ENCODE assay signal across 8 cellular contexts in genomic region chr7:151172273-151173141, GRCh38. TPM values are rescaled to one million over a fixed set of nuclear protein-coding genes. Genes with fewer than 3 reads are reported as not detected.
DNase-seq lines count a peak whose midpoint lies in the region; ATAC-seq, FAIRE-seq and TF ChIP-seq lines count a peak whose summit lies in the region.

No MANE protein-coding gene starts in this region.

- TF ChIP-seq CTCF in SK-N-SH (IDR thresholded peaks at IDR 0.05) = peak; percentile 100
- TF ChIP-seq CTCF in progenitor cell of endocrine pancreas (IDR thresholded peaks at IDR 0.05; ENCODE audit: unreplicated experiment) = peak; percentile 100

- H3K27ac Mint-ChIP-seq in progenitor cell of endocrine pancreas = no peak overlapping the region

- H3K4me1 Mint-ChIP-seq in progenitor cell of endocrine pancreas (ENCODE audit: low read depth) = peaks cover 7% of the 10 kb centered on the region

- peaks cover 2% of the 10 kb centered on the region for H3K9me3 Mint-ChIP-seq in progenitor cell of endocrine pancreas (ENCODE audit: low read depth)

- peak; percentile 67 for ATAC-seq in GM21360 (IDR thresholded peaks at IDR 0.05; ENCODE audit: unreplicated experiment)

- H3K4me1 ChIP-seq in Karpas-422 (ENCODE audit: low read length) (no peaks in the 10 kb centered on the region), SK-N-SH (ENCODE audit: control insufficient read depth in 1 of 2, insufficient read depth in 2 of 2, low read depth in 1 of 2, low read length in 1 of 2) (peaks cover 0 to 4% of the 10 kb centered on the region in 2 experiments; a peak in 1 of 4 replicates)

- no peaks in the 10 kb centered on the region for H3K9me2 ChIP-seq in Karpas-422 (replicated peaks; ENCODE audit: insufficient read depth, low read length)
- no peaks in the 10 kb centered on the region for H3K9me2 ChIP-seq in SK-N-SH

- H3K36me3 ChIP-seq in Karpas-422 (ENCODE audit: insufficient read depth, low read length) = no peaks in the 10 kb centered on the region
- H3K36me3 ChIP-seq in SK-N-SH (replicated peaks in 1 of 2; ENCODE audit: control insufficient read depth in 1 of 2, insufficient read depth in 2 of 2, low read length in 1 of 2) = no peaks in the 10 kb centered on the region

- H3K27me3 ChIP-seq in Karpas-422 (ENCODE audit: low read length) = no peaks in the 10 kb centered on the region
- H3K27me3 ChIP-seq in SK-N-SH (ENCODE audit: insufficient read depth) = peaks cover 60% of the 10 kb centered on the region

- H4K20me1 ChIP-seq in Karpas-422 (ENCODE audit: insufficient read depth, low read depth, low read length) (no peaks in the 10 kb centered on the region), SK-N-SH (ENCODE audit: insufficient read depth) (no peaks in the 10 kb centered on the region)

- no peak overlapping the region for H3K4me3 ChIP-seq in Karpas-422 (ENCODE audit: low read length)
- peak overlapping the region in 1 of 2 experiments; percentile 48; a peak in 1 of 4 replicates for H3K4me3 ChIP-seq in SK-N-SH (ENCODE audit: low read depth in 2 of 2, low read length in 1 of 2)

- H3F3A ChIP-seq in SK-N-SH (replicated peaks; ENCODE audit: insufficient read depth) = no peaks in the 10 kb centered on the region

- TF ChIP-seq RAD21 in SK-N-SH (IDR thresholded peaks at IDR 0.05; ENCODE audit: low read length) = peak; percentile 97

- H3K9me3 ChIP-seq in Karpas-422 (ENCODE audit: low read length) (no peaks in the 10 kb centered on the region), SK-N-SH (no peaks in the 10 kb centered on the region)

- no peaks in the 10 kb centered on the region for H3K36me3 Mint-ChIP-seq in progenitor cell of endocrine pancreas (ENCODE audit: insufficient read depth)

- peaks cover 71% of the 10 kb centered on the region for H3K27me3 Mint-ChIP-seq in progenitor cell of endocrine pancreas

- DNase-seq in D341Med (ENCODE audit: low spot score) (peak; percentile 94), Karpas-422 (peak; percentile 84), SK-N-SH (peak; percentile 97), glomerular visceral epithelial cell (ENCODE audit: extremely low spot score) (peak; percentile 71), progenitor cell of endocrine pancreas (ENCODE audit: low spot score, unreplicated experiment) (peak; percentile 79), urothelium cell line (ENCODE audit: low spot score) (peak; percentile 58)
- peak; percentile 67 for DNase-seq in activated gamma-delta T cell treated with anti-CD3 and anti-CD28 coated beads, Interleukin-2, amount 50 U/mL, for 16 hours (ENCODE audit: low read depth)

- H3K9ac ChIP-seq in Karpas-422 (ENCODE audit: low read length) (no peak overlapping the region), SK-N-SH (no peak overlapping the region)

- H3K79me2 ChIP-seq in Karpas-422 (ENCODE audit: low read length) = no peaks in the 10 kb centered on the region
- no peaks in the 10 kb centered on the region for H3K79me2 ChIP-seq in SK-N-SH (ENCODE audit: insufficient read depth)

- CTCF ChIA-PET in SK-N-SH (lab: Yijun Ruan, JAX) = interaction anchor here (0.6 to 2.6 kb wide), 26 partner anchors 10 to 369 kb away, joined by 3 to 29 read pairs (median 4); no protein-coding TSS in a partner anchor

- H2AFZ ChIP-seq in Karpas-422 (ENCODE audit: low read length) = no peak overlapping the region
- H2AFZ ChIP-seq in SK-N-SH (ENCODE audit: low read depth) = no peak overlapping the region

- H3K4me2 ChIP-seq in Karpas-422 (ENCODE audit: low read depth, low read length, poor library complexity, severe bottlenecking) (no peak overlapping the region), SK-N-SH (no peak overlapping the region)

- no peak for FAIRE-seq in urothelium cell line (lab: Jason Lieb, UNC)

- 27% methylated on average over 35 of the region's 42 CpGs for WGBS in SK-N-SH (ENCODE audit: low lambda C conversion rate)

- H3K27ac ChIP-seq in Karpas-422 (ENCODE audit: low read length) (no peak overlapping the region), SK-N-SH (ENCODE audit: low read depth in 2 of 2, low read length in 1 of 2) (no peak overlapping the region)

- no peak overlapping the region for H3K4me3 Mint-ChIP-seq in progenitor cell of endocrine pancreas (ENCODE audit: low read depth)

- TF ChIP-seq EP300 in SK-N-SH (IDR thresholded peaks at IDR 0.05; ENCODE audit: borderline replicate concordance in 1 of 2, low read depth in 1 of 2, low read length in 1 of 2) = no peak

- POLR2A ChIA-PET in SK-N-SH (lab: Yijun Ruan, JAX) = no interaction called here

TF ChIP-seq in SK-N-SH, 30 proteins besides CTCF, POLR2A, EP300 and RAD21 (continues in another document):
- TF ChIP-seq FOXM1 (IDR thresholded peaks at IDR 0.05; ENCODE audit: low read depth) (no peak), FOXJ3 (CRISPR knock-in tag; IDR thresholded peaks at IDR 0.05) (no peak), RXRA (IDR thresholded peaks at IDR 0.05; ENCODE audit: borderline replicate concordance, low read depth) (no peak), ELF1 (IDR thresholded peaks at IDR 0.05) (no peak), CHD2 (IDR thresholded peaks at IDR 0.05; ENCODE audit: low read length, partially characterized antibody) (peak; percentile 61), RCOR1 (IDR thresholded peaks at IDR 0.05; ENCODE audit: low read length) (peak; percentile 62; the same call in 1 of the 2 replicates), NRF1 (IDR thresholded peaks at IDR 0.05; ENCODE audit: low read depth, low read length) (peak; percentile 38; the same call in 1 of the 2 replicates), YY1 (IDR thresholded peaks at IDR 0.05; ENCODE audit: low read depth) (no peak), TAF1 (IDR thresholded peaks at IDR 0.05; ENCODE audit: borderline replicate concordance, low read depth, low read length) (0 out of 2 replicates have a peak, but pooled peaks have one; percentile 15)
- TF ChIP-seq, protein P1, sequence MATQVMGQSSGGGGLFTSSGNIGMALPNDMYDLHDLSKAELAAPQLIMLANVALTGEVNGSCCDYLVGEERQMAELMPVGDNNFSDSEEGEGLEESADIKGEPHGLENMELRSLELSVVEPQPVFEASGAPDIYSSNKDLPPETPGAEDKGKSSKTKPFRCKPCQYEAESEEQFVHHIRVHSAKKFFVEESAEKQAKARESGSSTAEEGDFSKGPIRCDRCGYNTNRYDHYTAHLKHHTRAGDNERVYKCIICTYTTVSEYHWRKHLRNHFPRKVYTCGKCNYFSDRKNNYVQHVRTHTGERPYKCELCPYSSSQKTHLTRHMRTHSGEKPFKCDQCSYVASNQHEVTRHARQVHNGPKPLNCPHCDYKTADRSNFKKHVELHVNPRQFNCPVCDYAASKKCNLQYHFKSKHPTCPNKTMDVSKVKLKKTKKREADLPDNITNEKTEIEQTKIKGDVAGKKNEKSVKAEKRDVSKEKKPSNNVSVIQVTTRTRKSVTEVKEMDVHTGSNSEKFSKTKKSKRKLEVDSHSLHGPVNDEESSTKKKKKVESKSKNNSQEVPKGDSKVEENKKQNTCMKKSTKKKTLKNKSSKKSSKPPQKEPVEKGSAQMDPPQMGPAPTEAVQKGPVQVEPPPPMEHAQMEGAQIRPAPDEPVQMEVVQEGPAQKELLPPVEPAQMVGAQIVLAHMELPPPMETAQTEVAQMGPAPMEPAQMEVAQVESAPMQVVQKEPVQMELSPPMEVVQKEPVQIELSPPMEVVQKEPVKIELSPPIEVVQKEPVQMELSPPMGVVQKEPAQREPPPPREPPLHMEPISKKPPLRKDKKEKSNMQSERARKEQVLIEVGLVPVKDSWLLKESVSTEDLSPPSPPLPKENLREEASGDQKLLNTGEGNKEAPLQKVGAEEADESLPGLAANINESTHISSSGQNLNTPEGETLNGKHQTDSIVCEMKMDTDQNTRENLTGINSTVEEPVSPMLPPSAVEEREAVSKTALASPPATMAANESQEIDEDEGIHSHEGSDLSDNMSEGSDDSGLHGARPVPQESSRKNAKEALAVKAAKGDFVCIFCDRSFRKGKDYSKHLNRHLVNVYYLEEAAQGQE (IDR thresholded peaks at IDR 0.05; ENCODE audit: low read depth, low read length) = 0 out of 2 replicates have a peak, but pooled peaks have one; percentile 40
- TF ChIP-seq, protein P2, sequence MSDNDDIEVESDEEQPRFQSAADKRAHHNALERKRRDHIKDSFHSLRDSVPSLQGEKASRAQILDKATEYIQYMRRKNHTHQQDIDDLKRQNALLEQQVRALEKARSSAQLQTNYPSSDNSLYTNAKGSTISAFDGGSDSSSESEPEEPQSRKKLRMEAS (IDR thresholded peaks at IDR 0.05; ENCODE audit: low read depth) = no peak; the same call in 1 of the 2 replicates

RNA-seq across cellular contexts. Expression of gene GBX1, which starts 5.0 kb away (rescaled TPM):
- total RNA-seq in Karpas-422 (2014; rRNA removed; shearing (Covaris generic); ENCODE audit: low replicate concordance) = not detected in 2 replicates
- polyA plus RNA-seq in SK-N-SH (2012; rRNA removed) = not detected in 2 replicates
- not detected in 2 replicates for polyA plus RNA-seq in SK-N-SH (2012; cell fraction: cytosol; rRNA removed)
- polyA plus RNA-seq in SK-N-SH (2012; cell fraction: nucleus; rRNA removed) = not detected in 2 replicates
- total RNA-seq in progenitor cell of endocrine pancreas = 2.0 and 2.1 TPM in 2 replicates

RNA-seq across cellular contexts. Expression of gene ASB10, which starts 14.5 kb away (rescaled TPM):
- not detected in 2 replicates for total RNA-seq in Karpas-422 (2014; rRNA removed; shearing (Covaris generic); ENCODE audit: low replicate concordance)
- polyA plus RNA-seq in SK-N-SH (2012; rRNA removed) = not detected in 2 replicates
- polyA plus RNA-seq in SK-N-SH (2012; cell fraction: cytosol; rRNA removed) = not detected in 2 replicates
- not detected in 2 replicates for polyA plus RNA-seq in SK-N-SH (2012; cell fraction: nucleus; rRNA removed)
- total RNA-seq in progenitor cell of endocrine pancreas = not detected in 2 replicates

RNA-seq across cellular contexts. Expression of gene H2BK1, which starts 37.8 kb away (rescaled TPM):
- total RNA-seq in Karpas-422 (2014; rRNA removed; shearing (Covaris generic); ENCODE audit: low replicate concordance) = not detected in 2 replicates
- not detected in 2 replicates for polyA plus RNA-seq in SK-N-SH (2012; rRNA removed)
- polyA plus RNA-seq in SK-N-SH (2012; cell fraction: cytosol; rRNA removed) = not detected in 2 replicates
- 0.73 TPM in 1 of 2 replicates, not detected in the other for polyA plus RNA-seq in SK-N-SH (2012; cell fraction: nucleus; rRNA removed)
- not detected in 2 replicates for total RNA-seq in progenitor cell of endocrine pancreas

RNA-seq across cellular contexts. Expression of gene ABCF2, which starts 54.5 kb away (rescaled TPM):
- total RNA-seq in Karpas-422 (2014; rRNA removed; shearing (Covaris generic); ENCODE audit: low replicate concordance) = 31.2 and 48.6 TPM in 2 replicates
- polyA plus RNA-seq in SK-N-SH (2012; rRNA removed) = 75.4 and 102 TPM in 2 replicates
- 49.9 and 79.5 TPM in 2 replicates for polyA plus RNA-seq in SK-N-SH (2012; cell fraction: cytosol; rRNA removed)
- polyA plus RNA-seq in SK-N-SH (2012; cell fraction: nucleus; rRNA removed) = 69.6 and 89.1 TPM in 2 replicates
- 48.7 and 55.1 TPM in 2 replicates for total RNA-seq in progenitor cell of endocrine pancreas

RNA-seq across cellular contexts. Expression of gene CHPF2, which starts 59.8 kb away (rescaled TPM):
- total RNA-seq in Karpas-422 (2014; rRNA removed; shearing (Covaris generic); ENCODE audit: low replicate concordance) = 24.7 and 33.2 TPM in 2 replicates
- polyA plus RNA-seq in SK-N-SH (2012; rRNA removed) = 60.4 and 68.6 TPM in 2 replicates
- 27.8 and 47.3 TPM in 2 replicates for polyA plus RNA-seq in SK-N-SH (2012; cell fraction: cytosol; rRNA removed)
- polyA plus RNA-seq in SK-N-SH (2012; cell fraction: nucleus; rRNA removed) = 143 and 144 TPM in 2 replicates
- total RNA-seq in progenitor cell of endocrine pancreas = 41.4 and 42.2 TPM in 2 replicates
